Comparison of ENCODE assay signal across 23 cellular contexts in the genomic region with DNA sequence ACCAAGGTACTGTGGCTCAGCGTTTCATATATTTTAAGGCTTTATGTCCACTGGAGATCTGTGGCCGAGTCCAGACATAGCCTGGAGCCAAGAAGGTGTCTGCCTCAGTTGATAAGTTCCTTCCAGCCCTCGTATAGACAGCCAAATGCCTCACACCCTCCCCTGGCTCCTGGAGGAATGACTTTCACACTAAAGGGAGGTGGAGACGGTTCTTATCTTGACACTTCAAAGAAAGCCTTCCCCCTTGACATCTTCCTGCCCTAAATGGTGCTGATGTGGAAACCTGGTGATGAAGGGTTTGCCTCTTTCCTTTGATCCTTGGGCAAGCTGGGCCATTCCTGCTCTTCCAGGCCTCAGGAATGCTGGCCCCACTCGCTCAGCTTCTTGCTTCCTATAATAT.
DNase-seq lines count a peak whose midpoint lies in the region; ATAC-seq and TF ChIP-seq lines count a peak whose summit lies in the region.
"Had no signal": no experiment of that assay in that cellular context is flagged by ENCODE, and none has a peak within 500 bp of the region (broad histone marks: within the 10 kb centered on the region; RNA-seq: fewer than 3 reads in every experiment).

No MANE protein-coding gene starts in this region.

- H3K23ac ChIP-seq in IMR-90 (ENCODE audit: low read depth, low read length) (0 out of 2 replicates have a peak overlapping the region, but pooled peaks have one; percentile 26), trophoblast cell (ENCODE audit: low read length) (no peak overlapping the region)

- H3K4me2 ChIP-seq in IMR-90 (ENCODE audit: low read depth, low read length), result no peak overlapping the region
- no peak overlapping the region for H3K4me2 ChIP-seq in trophoblast cell (ENCODE audit: low read length)
- H3K4me2 ChIP-seq: KMS-11, PC-9 had no signal

- no peak overlapping the region for H4K12ac ChIP-seq in trophoblast cell (ENCODE audit: low read depth, low read length)

- H2AFZ ChIP-seq in IMR-90 (replicated peaks; ENCODE audit: low read length, poor library complexity) (peak overlapping the region; percentile 16), trophoblast cell (ENCODE audit: insufficient read depth, low read length, poor library complexity) (no peak overlapping the region)
- H2AFZ ChIP-seq: GM23248, PC-9 had no signal

- intact Hi-C loops in IMR-90 (cut with micrococcal nuclease) (loop anchor here (5.0 kb wide), 1 partner anchor 767 kb away; no protein-coding TSS in a partner anchor), lower leg skin (cut with DNase I; ENCODE audit: low total_unique reads) (no loop called here)

- peak overlapping the region; percentile 43; the same call in 1 of the 3 replicates for H2BK15ac ChIP-seq in IMR-90 (ENCODE audit: low read depth, low read length)

- ATAC-seq in IMR-90 (ENCODE audit: low read depth), result no peak
- ATAC-seq in GM21515 (IDR thresholded peaks at IDR 0.05; ENCODE audit: unreplicated experiment), result no peak

- H3K9me1 ChIP-seq in IMR-90 (ENCODE audit: insufficient read depth, low read length), result no peaks in the 10 kb centered on the region

- H3K14ac ChIP-seq in IMR-90 (replicated peaks; ENCODE audit: low read depth, low read length), result no peak overlapping the region
- no peak overlapping the region for H3K14ac ChIP-seq in trophoblast cell (ENCODE audit: low read length)

- no peak overlapping the region for H2AK9ac ChIP-seq in IMR-90 (replicated peaks; ENCODE audit: low read depth, low read length, poor library complexity)

- H3K4ac ChIP-seq in IMR-90 (ENCODE audit: low read depth, low read length), result no peak overlapping the region
- no peak overlapping the region for H3K4ac ChIP-seq in trophoblast cell (ENCODE audit: low read depth, low read length)

- H2BK5ac ChIP-seq in IMR-90 (ENCODE audit: low read depth, low read length, poor library complexity, severe bottlenecking) (no peak overlapping the region), trophoblast cell (ENCODE audit: low read depth, low read length, poor library complexity) (peak overlapping the region; percentile 72)

- CTCF ChIA-PET in IMR-90 (lab: Yijun Ruan, JAX), result no interaction called here

- DNase-seq in IMR-90, result no peak
- peak; percentile 50 for DNase-seq in amniotic epithelial cell (ENCODE audit: low read depth)
- peak; percentile 98 for DNase-seq in islet precursor cell
- no peak for DNase-seq in trophoblast cell
- DNase-seq in NCI-H524 treated with DMSO at 0.1 percent for 48 hours (lab: John Stamatoyannopoulos, UW), result no peak
- no peak for DNase-seq in lower leg skin (ENCODE audit: low spot score in 2 of 2)
- DNase-seq: CD4-positive, CD25-positive, alpha-beta regulatory T cell; DMS79; GM23248; H9; HFFc6; NCI-H1105; NCI-H146; NCI-H2029 treated with DMSO at 0.1 percent for 48 hours; NCI-H510A; NCI-H748 treated with DMSO at 0.1 percent for 48 hours; PC-9; RPMI8226; SHP77 treated with DMSO at 0.1 percent for 48 hours had no signal

- no peaks in the 10 kb centered on the region; the same call in 1 of the 2 replicates for H3K4me1 ChIP-seq in IMR-90 (ENCODE audit: control insufficient read depth, insufficient read depth, low read length)
- H3K4me1 ChIP-seq in trophoblast cell (ENCODE audit: control insufficient read depth in 1 of 2, insufficient read depth in 2 of 2, low read length in 2 of 2), result peaks cover 19 to 30% of the 10 kb centered on the region in 2 experiments

- H3K79me1 ChIP-seq in IMR-90 (ENCODE audit: low read depth in 1 of 2, low read length in 2 of 2) (no peaks in the 10 kb centered on the region), trophoblast cell (ENCODE audit: low read length) (peaks cover 46% of the 10 kb centered on the region)

- no peak overlapping the region for H3K27ac ChIP-seq in IMR-90 (ENCODE audit: insufficient read depth, low read length)
- H3K27ac ChIP-seq in trophoblast cell (ENCODE audit: low read depth, low read length), result peak overlapping the region; percentile 71
- H3K27ac ChIP-seq: GM23248, HL-60, KMS-11, PC-9, SK-N-MC had no signal

- H4K5ac ChIP-seq in IMR-90 (ENCODE audit: low read depth, low read length), result no peak overlapping the region

- H3K36me3 ChIP-seq in IMR-90 (ENCODE audit: control insufficient read depth, insufficient read depth, low read length) (no peaks in the 10 kb centered on the region), trophoblast cell (ENCODE audit: control insufficient read depth in 1 of 2, insufficient read depth in 2 of 2, low read length in 2 of 2) (no peaks in the 10 kb centered on the region)

- 100% methylated on average over 1 of the region's 5 CpGs; no CpG with 5 or more reads in 1 of the 2 experiments for WGBS in IMR-90 (ENCODE audit: extremely low coverage in 2 of 2, insufficient read length in 1 of 2), 2 experiments
- no CpG with 5 or more reads among the region's 5 CpGs for WGBS in trophoblast cell (ENCODE audit: extremely low coverage, insufficient coverage, insufficient read length)
- WGBS in lower leg skin, 2 donors, result 75 to 78% methylated on average over 5 of the region's 5 CpGs

- H3K4me3 ChIP-seq in IMR-90 (ENCODE audit: insufficient read depth, low read depth, low read length) (no peak overlapping the region), trophoblast cell (ENCODE audit: low read depth, low read length) (no peak overlapping the region), lower leg skin (ENCODE audit: low read depth, poor library complexity, severe bottlenecking) (no peak overlapping the region)
- H3K4me3 ChIP-seq: GM23248, PC-9, SK-N-MC had no signal

- TF ChIP-seq RAD21 in IMR-90 (IDR thresholded peaks at IDR 0.05; ENCODE audit: low read length), result no peak

- H4K8ac ChIP-seq in IMR-90 (ENCODE audit: low read depth in 2 of 2, low read length in 2 of 2) (no peak overlapping the region), trophoblast cell (ENCODE audit: low read depth, low read length) (no peak overlapping the region)

- peaks cover 4% of the 10 kb centered on the region for H3K79me2 ChIP-seq in trophoblast cell (ENCODE audit: control insufficient read depth, insufficient read depth, low read length, poor library complexity)

- no peak overlapping the region for H3K18ac ChIP-seq in IMR-90 (ENCODE audit: low read depth, low read length)
- H3K18ac ChIP-seq in trophoblast cell (ENCODE audit: low read length), result no peak overlapping the region

- H4K20me1 ChIP-seq in IMR-90 (ENCODE audit: insufficient read depth, low read length), result no peaks in the 10 kb centered on the region

- H3K9ac ChIP-seq in IMR-90 (ENCODE audit: low read depth, low read length) (no peak overlapping the region), trophoblast cell (ENCODE audit: low read length) (no peak overlapping the region)
- H3K9ac ChIP-seq: GM23248, KMS-11 had no signal

- BruUV-seq in IMR-90 (replicated peaks; lab: Mats Ljungman, UMichigan), result no TSS peak

- H2BK12ac ChIP-seq in trophoblast cell (ENCODE audit: low read length), result no peak overlapping the region

- H2BK20ac ChIP-seq in IMR-90 (ENCODE audit: low read depth, low read length), result peak overlapping the region; percentile 37; the same call in 1 of the 2 replicates

- H3K56ac ChIP-seq in IMR-90 (ENCODE audit: extremely low read depth, insufficient read depth, low read length), result no peak overlapping the region

- H2BK120ac ChIP-seq in IMR-90 (ENCODE audit: low read depth, low read length) (peak overlapping the region; percentile 37; the same call in 1 of the 2 replicates), trophoblast cell (ENCODE audit: insufficient read depth, low read length, poor library complexity) (peak overlapping the region; percentile 53)

- H2AK5ac ChIP-seq in IMR-90 (ENCODE audit: low read depth, low read length), result peak overlapping the region; percentile 49; the same call in 1 of the 2 replicates
- H2AK5ac ChIP-seq in trophoblast cell (ENCODE audit: low read length), result no peak overlapping the region

- POLR2A ChIA-PET in IMR-90 (lab: Charles Lee; ENCODE audit: unreplicated experiment), result no interaction called here

- no peaks in the 10 kb centered on the region for H3K27me3 ChIP-seq in IMR-90 (ENCODE audit: control insufficient read depth, insufficient read depth, low read length)
- H3K27me3 ChIP-seq in trophoblast cell (ENCODE audit: insufficient read depth, low read length), result no peaks in the 10 kb centered on the region

- H3K9me3 ChIP-seq in IMR-90 (ENCODE audit: control insufficient read depth, insufficient read depth, low read length) (no peaks in the 10 kb centered on the region), trophoblast cell (ENCODE audit: insufficient read depth, low read depth, low read length) (no peaks in the 10 kb centered on the region)

- no peak for TF ChIP-seq CTCF in IMR-90 (conservative IDR thresholded peaks at IDR 0.05; ENCODE audit: low read depth, low read length)
- TF ChIP-seq CTCF in lower leg skin (IDR thresholded peaks at IDR 0.05), result no peak

- TF ChIP-seq POLR2A in IMR-90 (IDR thresholded peaks at IDR 0.05; ENCODE audit: low read depth, low read length), result no peak
- no peak for TF ChIP-seq POLR2A in lower leg skin (IDR thresholded peaks at IDR 0.05)

- dilution Hi-C loops in IMR-90 (cut with HindIII; ENCODE audit: low sequenced_read_pairs, unreplicated experiment), result no loop called here

- H4K91ac ChIP-seq in IMR-90 (ENCODE audit: insufficient read depth, low read depth, low read length) (0 out of 2 replicates have a peak overlapping the region, but pooled peaks have one; percentile 39), trophoblast cell (ENCODE audit: low read depth, low read length) (peak overlapping the region; percentile 57)

- in situ Hi-C loops in IMR-90 (cut with MboI; ENCODE audit: low sequenced_read_pairs), result no loop called here

TF ChIP-seq in IMR-90, 13 proteins besides CTCF, POLR2A, EP300 and RAD21 (continues in another document):
- TF ChIP-seq FOS (IDR thresholded peaks at IDR 0.05; ENCODE audit: low read depth, low read length) (no peak), MAZ (IDR thresholded peaks at IDR 0.05; ENCODE audit: borderline replicate concordance, low read depth, low read length) (no peak), NFE2L2 (IDR thresholded peaks at IDR 0.05; ENCODE audit: low read depth, low read length) (no peak), RCOR1 (IDR thresholded peaks at IDR 0.05; ENCODE audit: insufficient replicate concordance, low read length) (no peak), CHD1 (IDR thresholded peaks at IDR 0.05; ENCODE audit: low read depth, low read length) (no peak), BHLHE40 (IDR thresholded peaks at IDR 0.05; ENCODE audit: low read depth, low read length) (no peak), CEBPB (IDR thresholded peaks at IDR 0.05; ENCODE audit: low read depth, low read length) (no peak), RFX5 (IDR thresholded peaks at IDR 0.05; ENCODE audit: low read depth, low read length) (no peak)
- TF ChIP-seq, protein P1, sequence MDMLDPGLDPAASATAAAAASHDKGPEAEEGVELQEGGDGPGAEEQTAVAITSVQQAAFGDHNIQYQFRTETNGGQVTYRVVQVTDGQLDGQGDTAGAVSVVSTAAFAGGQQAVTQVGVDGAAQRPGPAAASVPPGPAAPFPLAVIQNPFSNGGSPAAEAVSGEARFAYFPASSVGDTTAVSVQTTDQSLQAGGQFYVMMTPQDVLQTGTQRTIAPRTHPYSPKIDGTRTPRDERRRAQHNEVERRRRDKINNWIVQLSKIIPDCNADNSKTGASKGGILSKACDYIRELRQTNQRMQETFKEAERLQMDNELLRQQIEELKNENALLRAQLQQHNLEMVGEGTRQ (IDR thresholded peaks at IDR 0.05; ENCODE audit: low read depth, low read length), result no peak

Comparison
In these comparisons a context has a peak if more than half of its experiments do, and no peak if none do; other contexts are left out.
1. DNase-seq: peak in amniotic epithelial cell (single experiment) and islet precursor cell (single experiment); none in IMR-90 (single experiment), trophoblast cell (0 of 2), NCI-H524 treated with DMSO at 0.1 percent for 48 hours (single experiment) and lower leg skin (0 of 2).